2 cellular contexts compared by ENCODE assay signal in the genomic region with DNA sequence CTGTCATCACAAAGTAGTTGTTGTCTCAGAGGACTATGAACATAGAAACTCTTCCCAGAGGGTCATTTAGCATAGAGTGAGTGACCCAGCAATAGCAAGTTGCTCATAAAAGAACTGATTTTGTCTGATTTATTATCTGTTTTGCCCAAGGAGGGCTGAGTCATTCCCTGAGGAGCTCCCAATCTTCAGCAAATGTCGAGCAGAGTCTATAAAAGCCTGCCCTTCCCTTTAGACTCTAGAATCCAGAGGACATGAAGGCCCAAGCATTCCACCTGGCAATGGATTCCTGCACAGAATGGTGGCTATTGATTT.
TF ChIP-seq lines count a peak whose summit lies in the region.

No MANE protein-coding gene starts in this region.

TF ChIP-seq in GM23338, 12 proteins besides CTCF, POLR2A, EP300 and RAD21 (continues in another document):
- TF ChIP-seq, protein P1, sequence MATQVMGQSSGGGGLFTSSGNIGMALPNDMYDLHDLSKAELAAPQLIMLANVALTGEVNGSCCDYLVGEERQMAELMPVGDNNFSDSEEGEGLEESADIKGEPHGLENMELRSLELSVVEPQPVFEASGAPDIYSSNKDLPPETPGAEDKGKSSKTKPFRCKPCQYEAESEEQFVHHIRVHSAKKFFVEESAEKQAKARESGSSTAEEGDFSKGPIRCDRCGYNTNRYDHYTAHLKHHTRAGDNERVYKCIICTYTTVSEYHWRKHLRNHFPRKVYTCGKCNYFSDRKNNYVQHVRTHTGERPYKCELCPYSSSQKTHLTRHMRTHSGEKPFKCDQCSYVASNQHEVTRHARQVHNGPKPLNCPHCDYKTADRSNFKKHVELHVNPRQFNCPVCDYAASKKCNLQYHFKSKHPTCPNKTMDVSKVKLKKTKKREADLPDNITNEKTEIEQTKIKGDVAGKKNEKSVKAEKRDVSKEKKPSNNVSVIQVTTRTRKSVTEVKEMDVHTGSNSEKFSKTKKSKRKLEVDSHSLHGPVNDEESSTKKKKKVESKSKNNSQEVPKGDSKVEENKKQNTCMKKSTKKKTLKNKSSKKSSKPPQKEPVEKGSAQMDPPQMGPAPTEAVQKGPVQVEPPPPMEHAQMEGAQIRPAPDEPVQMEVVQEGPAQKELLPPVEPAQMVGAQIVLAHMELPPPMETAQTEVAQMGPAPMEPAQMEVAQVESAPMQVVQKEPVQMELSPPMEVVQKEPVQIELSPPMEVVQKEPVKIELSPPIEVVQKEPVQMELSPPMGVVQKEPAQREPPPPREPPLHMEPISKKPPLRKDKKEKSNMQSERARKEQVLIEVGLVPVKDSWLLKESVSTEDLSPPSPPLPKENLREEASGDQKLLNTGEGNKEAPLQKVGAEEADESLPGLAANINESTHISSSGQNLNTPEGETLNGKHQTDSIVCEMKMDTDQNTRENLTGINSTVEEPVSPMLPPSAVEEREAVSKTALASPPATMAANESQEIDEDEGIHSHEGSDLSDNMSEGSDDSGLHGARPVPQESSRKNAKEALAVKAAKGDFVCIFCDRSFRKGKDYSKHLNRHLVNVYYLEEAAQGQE (IDR thresholded peaks at IDR 0.05; ENCODE audit: unreplicated experiment): no peak
- no peak for TF ChIP-seq NANOG (IDR thresholded peaks at IDR 0.05; ENCODE audit: borderline replicate concordance)
- no peak for TF ChIP-seq ZNF462 (CRISPR knock-in tag; IDR thresholded peaks at IDR 0.05)
- TF ChIP-seq ZNF331 (CRISPR knock-in tag; IDR thresholded peaks at IDR 0.05; ENCODE audit: low read depth): no peak
- TF ChIP-seq EZH2 (IDR thresholded peaks at IDR 0.05; ENCODE audit: low read depth, unreplicated experiment): no peak
- TF ChIP-seq ZNF114 (CRISPR knock-in tag; IDR thresholded peaks at IDR 0.05): no peak
- TF ChIP-seq CREB1 (CRISPR knock-in tag; IDR thresholded peaks at IDR 0.05; ENCODE audit: low read depth): no peak
- TF ChIP-seq EZH2phosphoT487 (IDR thresholded peaks at IDR 0.05; ENCODE audit: unreplicated experiment): no peak
- TF ChIP-seq POLR2AphosphoS5 (IDR thresholded peaks at IDR 0.05; ENCODE audit: low read depth): no peak
- no peak for TF ChIP-seq JUNB (IDR thresholded peaks at IDR 0.05; ENCODE audit: unreplicated experiment)
- TF ChIP-seq STAT1 (IDR thresholded peaks at IDR 0.05; ENCODE audit: unreplicated experiment): no peak

TF ChIP-seq in K562, 482 proteins besides CTCF, POLR2A, EP300 and RAD21 (continues in another document):
- TF ChIP-seq, protein P2, sequence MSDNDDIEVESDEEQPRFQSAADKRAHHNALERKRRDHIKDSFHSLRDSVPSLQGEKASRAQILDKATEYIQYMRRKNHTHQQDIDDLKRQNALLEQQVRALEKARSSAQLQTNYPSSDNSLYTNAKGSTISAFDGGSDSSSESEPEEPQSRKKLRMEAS (CRISPR knock-in tag; IDR thresholded peaks at IDR 0.05): no peak
- no peak for TF ChIP-seq PBX2 (CRISPR knock-in tag; IDR thresholded peaks at IDR 0.05; ENCODE audit: low read depth)
- peak; percentile 73 for TF ChIP-seq PBX2 (tag; conservative IDR thresholded peaks at IDR 0.05; ENCODE audit: low read depth)
- TF ChIP-seq PATZ1 (CRISPR knock-in tag; IDR thresholded peaks at IDR 0.05; ENCODE audit: borderline replicate concordance): no peak
- TF ChIP-seq ETS2 (tag; IDR thresholded peaks at IDR 0.05; ENCODE audit: borderline replicate concordance, poor library complexity, severe bottlenecking): no peak
- TF ChIP-seq HNRNPLL (IDR thresholded peaks at IDR 0.05; ENCODE audit: low read depth, low read length, poor library complexity, severe bottlenecking): no peak
- no peak for TF ChIP-seq HLTF (IDR thresholded peaks at IDR 0.05)
- TF ChIP-seq MTF1 (CRISPR knock-in tag; IDR thresholded peaks at IDR 0.05; ENCODE audit: borderline replicate concordance): no peak
- no peak for TF ChIP-seq ZBTB17 (CRISPR knock-in tag; IDR thresholded peaks at IDR 0.05)
- TF ChIP-seq, protein P3, sequence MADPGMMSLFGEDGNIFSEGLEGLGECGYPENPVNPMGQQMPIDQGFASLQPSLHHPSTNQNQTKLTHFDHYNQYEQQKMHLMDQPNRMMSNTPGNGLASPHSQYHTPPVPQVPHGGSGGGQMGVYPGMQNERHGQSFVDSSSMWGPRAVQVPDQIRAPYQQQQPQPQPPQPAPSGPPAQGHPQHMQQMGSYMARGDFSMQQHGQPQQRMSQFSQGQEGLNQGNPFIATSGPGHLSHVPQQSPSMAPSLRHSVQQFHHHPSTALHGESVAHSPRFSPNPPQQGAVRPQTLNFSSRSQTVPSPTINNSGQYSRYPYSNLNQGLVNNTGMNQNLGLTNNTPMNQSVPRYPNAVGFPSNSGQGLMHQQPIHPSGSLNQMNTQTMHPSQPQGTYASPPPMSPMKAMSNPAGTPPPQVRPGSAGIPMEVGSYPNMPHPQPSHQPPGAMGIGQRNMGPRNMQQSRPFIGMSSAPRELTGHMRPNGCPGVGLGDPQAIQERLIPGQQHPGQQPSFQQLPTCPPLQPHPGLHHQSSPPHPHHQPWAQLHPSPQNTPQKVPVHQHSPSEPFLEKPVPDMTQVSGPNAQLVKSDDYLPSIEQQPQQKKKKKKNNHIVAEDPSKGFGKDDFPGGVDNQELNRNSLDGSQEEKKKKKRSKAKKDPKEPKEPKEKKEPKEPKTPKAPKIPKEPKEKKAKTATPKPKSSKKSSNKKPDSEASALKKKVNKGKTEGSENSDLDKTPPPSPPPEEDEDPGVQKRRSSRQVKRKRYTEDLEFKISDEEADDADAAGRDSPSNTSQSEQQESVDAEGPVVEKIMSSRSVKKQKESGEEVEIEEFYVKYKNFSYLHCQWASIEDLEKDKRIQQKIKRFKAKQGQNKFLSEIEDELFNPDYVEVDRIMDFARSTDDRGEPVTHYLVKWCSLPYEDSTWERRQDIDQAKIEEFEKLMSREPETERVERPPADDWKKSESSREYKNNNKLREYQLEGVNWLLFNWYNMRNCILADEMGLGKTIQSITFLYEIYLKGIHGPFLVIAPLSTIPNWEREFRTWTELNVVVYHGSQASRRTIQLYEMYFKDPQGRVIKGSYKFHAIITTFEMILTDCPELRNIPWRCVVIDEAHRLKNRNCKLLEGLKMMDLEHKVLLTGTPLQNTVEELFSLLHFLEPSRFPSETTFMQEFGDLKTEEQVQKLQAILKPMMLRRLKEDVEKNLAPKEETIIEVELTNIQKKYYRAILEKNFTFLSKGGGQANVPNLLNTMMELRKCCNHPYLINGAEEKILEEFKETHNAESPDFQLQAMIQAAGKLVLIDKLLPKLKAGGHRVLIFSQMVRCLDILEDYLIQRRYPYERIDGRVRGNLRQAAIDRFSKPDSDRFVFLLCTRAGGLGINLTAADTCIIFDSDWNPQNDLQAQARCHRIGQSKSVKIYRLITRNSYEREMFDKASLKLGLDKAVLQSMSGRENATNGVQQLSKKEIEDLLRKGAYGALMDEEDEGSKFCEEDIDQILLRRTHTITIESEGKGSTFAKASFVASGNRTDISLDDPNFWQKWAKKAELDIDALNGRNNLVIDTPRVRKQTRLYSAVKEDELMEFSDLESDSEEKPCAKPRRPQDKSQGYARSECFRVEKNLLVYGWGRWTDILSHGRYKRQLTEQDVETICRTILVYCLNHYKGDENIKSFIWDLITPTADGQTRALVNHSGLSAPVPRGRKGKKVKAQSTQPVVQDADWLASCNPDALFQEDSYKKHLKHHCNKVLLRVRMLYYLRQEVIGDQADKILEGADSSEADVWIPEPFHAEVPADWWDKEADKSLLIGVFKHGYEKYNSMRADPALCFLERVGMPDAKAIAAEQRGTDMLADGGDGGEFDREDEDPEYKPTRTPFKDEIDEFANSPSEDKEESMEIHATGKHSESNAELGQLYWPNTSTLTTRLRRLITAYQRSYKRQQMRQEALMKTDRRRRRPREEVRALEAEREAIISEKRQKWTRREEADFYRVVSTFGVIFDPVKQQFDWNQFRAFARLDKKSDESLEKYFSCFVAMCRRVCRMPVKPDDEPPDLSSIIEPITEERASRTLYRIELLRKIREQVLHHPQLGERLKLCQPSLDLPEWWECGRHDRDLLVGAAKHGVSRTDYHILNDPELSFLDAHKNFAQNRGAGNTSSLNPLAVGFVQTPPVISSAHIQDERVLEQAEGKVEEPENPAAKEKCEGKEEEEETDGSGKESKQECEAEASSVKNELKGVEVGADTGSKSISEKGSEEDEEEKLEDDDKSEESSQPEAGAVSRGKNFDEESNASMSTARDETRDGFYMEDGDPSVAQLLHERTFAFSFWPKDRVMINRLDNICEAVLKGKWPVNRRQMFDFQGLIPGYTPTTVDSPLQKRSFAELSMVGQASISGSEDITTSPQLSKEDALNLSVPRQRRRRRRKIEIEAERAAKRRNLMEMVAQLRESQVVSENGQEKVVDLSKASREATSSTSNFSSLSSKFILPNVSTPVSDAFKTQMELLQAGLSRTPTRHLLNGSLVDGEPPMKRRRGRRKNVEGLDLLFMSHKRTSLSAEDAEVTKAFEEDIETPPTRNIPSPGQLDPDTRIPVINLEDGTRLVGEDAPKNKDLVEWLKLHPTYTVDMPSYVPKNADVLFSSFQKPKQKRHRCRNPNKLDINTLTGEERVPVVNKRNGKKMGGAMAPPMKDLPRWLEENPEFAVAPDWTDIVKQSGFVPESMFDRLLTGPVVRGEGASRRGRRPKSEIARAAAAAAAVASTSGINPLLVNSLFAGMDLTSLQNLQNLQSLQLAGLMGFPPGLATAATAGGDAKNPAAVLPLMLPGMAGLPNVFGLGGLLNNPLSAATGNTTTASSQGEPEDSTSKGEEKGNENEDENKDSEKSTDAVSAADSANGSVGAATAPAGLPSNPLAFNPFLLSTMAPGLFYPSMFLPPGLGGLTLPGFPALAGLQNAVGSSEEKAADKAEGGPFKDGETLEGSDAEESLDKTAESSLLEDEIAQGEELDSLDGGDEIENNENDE (IDR thresholded peaks at IDR 0.05; ENCODE audit: low read depth, low read length): no peak
- no peak for TF ChIP-seq NR2C2 (CRISPR knock-in tag; IDR thresholded peaks at IDR 0.05)
- TF ChIP-seq NR2C2 (tag; IDR thresholded peaks at IDR 0.05): no peak
- no peak for TF ChIP-seq TGIF2 (CRISPR knock-in tag; IDR thresholded peaks at IDR 0.05)
- TF ChIP-seq FOXA3 (CRISPR knock-in tag; conservative IDR thresholded peaks at IDR 0.05 in 1 of 2, IDR thresholded peaks at IDR 0.05 in 1 of 2): no peak
- TF ChIP-seq ZBTB1 (CRISPR knock-in tag; IDR thresholded peaks at IDR 0.05; ENCODE audit: borderline replicate concordance, low read depth): no peak
- TF ChIP-seq TRIM28 (IDR thresholded peaks at IDR 0.05): no peak
- no peak for TF ChIP-seq ZNF175 (CRISPR knock-in tag; IDR thresholded peaks at IDR 0.05; ENCODE audit: low read depth)
- TF ChIP-seq HNRNPUL1 (IDR thresholded peaks at IDR 0.05; ENCODE audit: low read length): no peak
- TF ChIP-seq MAFG (tag; conservative IDR thresholded peaks at IDR 0.05): peak; percentile 83
- TF ChIP-seq ZFP1 (CRISPR knock-in tag; IDR thresholded peaks at IDR 0.05): no peak
- TF ChIP-seq ZNF239 (CRISPR knock-in tag; IDR thresholded peaks at IDR 0.05): no peak
- TF ChIP-seq CBFA2T3 (IDR thresholded peaks at IDR 0.05): peak; percentile 40; the same call in 1 of the 2 replicates
- peak; percentile 77 for TF ChIP-seq NFE2 (IDR thresholded peaks at IDR 0.05; ENCODE audit: low read depth)
- no peak for TF ChIP-seq NCOR1 (IDR thresholded peaks at IDR 0.05)
- TF ChIP-seq CBX2 (IDR thresholded peaks at IDR 0.05; ENCODE audit: insufficient read depth, low read length, poor library complexity, severe bottlenecking): no peak
- TF ChIP-seq BACH1 (tag; IDR thresholded peaks at IDR 0.05): 0 out of 2 replicates have a peak, but pooled peaks have one; percentile 31
- TF ChIP-seq DIDO1 (tag; IDR thresholded peaks at IDR 0.05; ENCODE audit: low read depth): no peak
- no peak for TF ChIP-seq BRF1 (IDR thresholded peaks at IDR 0.05; ENCODE audit: borderline replicate concordance, extremely low read depth, insufficient read length)
- TF ChIP-seq MBD2 (IDR thresholded peaks at IDR 0.05; ENCODE audit: borderline replicate concordance, low read depth): no peak
- TF ChIP-seq NEUROD1 (IDR thresholded peaks at IDR 0.05; ENCODE audit: borderline replicate concordance, low read depth, low read length, partially characterized antibody): no peak
- TF ChIP-seq GABPB1 (CRISPR knock-in tag; IDR thresholded peaks at IDR 0.05): no peak
